ENCODE assay signal across 12 cellular contexts in genomic region chrX:68980906-68981616, GRCh38.
DNase-seq lines count a peak whose midpoint lies in the region; ATAC-seq and TF ChIP-seq lines count a peak whose summit lies in the region.
"Had no signal": no experiment of that assay in that cellular context is flagged by ENCODE, and none has a peak within 500 bp of the region (broad histone marks: within the 10 kb centered on the region; RNA-seq: fewer than 3 reads in every experiment).

No MANE protein-coding gene starts in this region.

- intact Hi-C loops in esophagus muscularis mucosa (cut with DNase I) (no loop called here), vagina (cut with DNase I) (no loop called here), Right ventricle myocardium superior (cut with DNase I) (loop anchor here (10.0 kb wide), 1 partner anchor 146 kb away; no protein-coding TSS in a partner anchor)

- DNase-seq in activated CD8-positive, alpha-beta memory T cell treated with anti-CD3 and anti-CD28 coated beads for 24 hours: peak; percentile 41
- no peak for DNase-seq in activated CD8-positive, alpha-beta memory T cell treated with anti-CD3 and anti-CD28 coated beads, Interleukin-2, amount 50 U/mL, for 4 hours
- DNase-seq in HEK293T (ENCODE audit: extremely low spot score) (peak; percentile 2), esophagus muscularis mucosa (ENCODE audit: extremely low spot score) (peak; percentile 64), vagina (ENCODE audit: extremely low spot score in 2 of 2) (peak; percentile 69 to 93), DMS153 (lab: John Stamatoyannopoulos, UW) (no peak), Right ventricle myocardium superior (no peak)
- DNase-seq in stimulated activated CD4-positive, alpha-beta T cell treated with anti-CD3 and anti-CD28 coated beads, Interleukin-4, amount 100 ng/mL, for 1 hour: no peak
- DNase-seq: CD4-positive, alpha-beta memory T cell had no signal

- H3K4me3 ChIP-seq in esophagus muscularis mucosa: no peak overlapping the region
- no peak overlapping the region for H3K4me3 ChIP-seq in vagina
- H3K4me3 ChIP-seq: BLaER1, HAP-1 had no signal

- CTCF ChIA-PET in HEK293T (lab: Yijun Ruan, JAX): interaction anchor here (1.1 kb wide), 1 partner anchor 113 kb away, joined by 3 read pairs; no protein-coding TSS in a partner anchor

- H3K36me3 ChIP-seq in esophagus muscularis mucosa (no peaks in the 10 kb centered on the region), vagina (no peaks in the 10 kb centered on the region)
- H3K36me3 ChIP-seq: BLaER1, HAP-1 had no signal

- TF ChIP-seq CTCF in esophagus muscularis mucosa (IDR thresholded peaks at IDR 0.05) (no peak), vagina (IDR thresholded peaks at IDR 0.05) (no peak)

- H3K9me3 ChIP-seq in esophagus muscularis mucosa (no peaks in the 10 kb centered on the region), vagina (no peaks in the 10 kb centered on the region)
- H3K9me3 ChIP-seq: HAP-1 had no signal

- H3K27ac ChIP-seq in esophagus muscularis mucosa (replicated peaks in 1 of 4) (no peak overlapping the region), vagina (no peak overlapping the region)
- H3K27ac ChIP-seq: 22Rv1, BLaER1 had no signal

- H3K27me3 ChIP-seq in esophagus muscularis mucosa (no peaks in the 10 kb centered on the region), vagina (no peaks in the 10 kb centered on the region)

- POLR2A ChIA-PET in HEK293T (lab: Yijun Ruan, JAX): no interaction called here

- WGBS in esophagus muscularis mucosa: 85% methylated on average over 9 of the region's 9 CpGs

- TF ChIP-seq POLR2A in esophagus muscularis mucosa (IDR thresholded peaks at IDR 0.05; ENCODE audit: low read depth): no peak
- TF ChIP-seq POLR2A in vagina (IDR thresholded peaks at IDR 0.05): no peak

- peaks cover 9 to 20% (median 17%) of the 10 kb centered on the region in 4 donors for H3K4me1 ChIP-seq in esophagus muscularis mucosa
- H3K4me1 ChIP-seq in vagina: no peaks in the 10 kb centered on the region
- H3K4me1 ChIP-seq: HAP-1 had no signal

- TF ChIP-seq EP300 in esophagus muscularis mucosa (IDR thresholded peaks at IDR 0.05): no peak

- no peak for ATAC-seq in Right ventricle myocardium superior (ENCODE audit: poor library complexity)

TF ChIP-seq in HEK293T, 16 proteins besides CTCF, POLR2A, EP300 and RAD21:
- TF ChIP-seq HDGF (IDR thresholded peaks at IDR 0.05; ENCODE audit: borderline replicate concordance) (no peak), ELF4 (IDR thresholded peaks at IDR 0.05) (no peak), CTBP1 (IDR thresholded peaks at IDR 0.05; ENCODE audit: borderline replicate concordance) (no peak)

Comparison
In these comparisons a context has a peak if more than half of its experiments do, and no peak if none do; other contexts are left out.
1. DNase-seq: peak in activated CD8-positive, alpha-beta memory T cell treated with anti-CD3 and anti-CD28 coated beads for 24 hours (single experiment), HEK293T (single experiment), esophagus muscularis mucosa (single experiment) and vagina (2 of 2); none in activated CD8-positive, alpha-beta memory T cell treated with anti-CD3 and anti-CD28 coated beads, Interleukin-2, amount 50 U/mL, for 4 hours (single experiment), DMS153 (single experiment), stimulated activated CD4-positive, alpha-beta T cell treated with anti-CD3 and anti-CD28 coated beads, Interleukin-4, amount 100 ng/mL, for 1 hour (single experiment) and Right ventricle myocardium superior (single experiment).